ENCODE assay signal across 1 cellular context in the genomic region with DNA sequence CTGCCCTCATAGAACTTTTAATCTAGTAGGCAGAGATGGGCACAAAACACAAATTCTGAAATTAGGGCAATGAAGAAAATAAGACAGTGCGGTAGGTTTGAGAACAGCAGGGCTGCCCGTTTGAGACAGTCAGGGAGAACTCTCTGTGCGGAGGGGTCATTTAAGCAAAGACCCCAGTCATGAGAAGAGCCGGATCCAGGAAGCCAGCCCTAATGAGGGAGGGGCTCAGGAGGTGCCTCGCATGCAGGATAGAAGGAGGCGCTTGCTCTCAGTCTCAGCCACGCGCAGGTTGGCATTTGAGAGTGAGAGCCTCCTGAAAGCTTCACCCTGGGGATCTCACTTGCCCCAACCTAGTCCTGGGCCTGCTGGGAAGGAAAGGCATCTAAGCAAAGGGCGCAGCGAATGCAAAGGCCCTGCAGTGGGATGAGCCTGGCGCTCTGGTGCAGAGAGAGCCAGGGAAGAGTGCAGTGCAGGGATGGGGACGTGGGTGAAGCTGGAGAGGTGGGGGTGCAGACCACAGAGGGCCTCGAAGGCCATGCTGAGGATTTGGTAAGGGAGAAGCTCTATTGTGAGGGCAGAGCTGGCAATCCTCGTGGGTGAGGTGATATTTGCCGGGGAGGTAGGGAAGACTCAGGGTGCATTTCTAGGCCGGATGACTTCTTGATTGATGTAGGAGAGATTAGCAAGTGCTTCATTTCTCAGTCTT.
TF ChIP-seq lines count a peak whose summit lies in the region.

No MANE protein-coding gene starts in this region.

TF ChIP-seq in HepG2, 621 proteins besides CTCF, POLR2A, EP300 and RAD21 (continued from another document and continues in another):
- TF ChIP-seq, protein P1, sequence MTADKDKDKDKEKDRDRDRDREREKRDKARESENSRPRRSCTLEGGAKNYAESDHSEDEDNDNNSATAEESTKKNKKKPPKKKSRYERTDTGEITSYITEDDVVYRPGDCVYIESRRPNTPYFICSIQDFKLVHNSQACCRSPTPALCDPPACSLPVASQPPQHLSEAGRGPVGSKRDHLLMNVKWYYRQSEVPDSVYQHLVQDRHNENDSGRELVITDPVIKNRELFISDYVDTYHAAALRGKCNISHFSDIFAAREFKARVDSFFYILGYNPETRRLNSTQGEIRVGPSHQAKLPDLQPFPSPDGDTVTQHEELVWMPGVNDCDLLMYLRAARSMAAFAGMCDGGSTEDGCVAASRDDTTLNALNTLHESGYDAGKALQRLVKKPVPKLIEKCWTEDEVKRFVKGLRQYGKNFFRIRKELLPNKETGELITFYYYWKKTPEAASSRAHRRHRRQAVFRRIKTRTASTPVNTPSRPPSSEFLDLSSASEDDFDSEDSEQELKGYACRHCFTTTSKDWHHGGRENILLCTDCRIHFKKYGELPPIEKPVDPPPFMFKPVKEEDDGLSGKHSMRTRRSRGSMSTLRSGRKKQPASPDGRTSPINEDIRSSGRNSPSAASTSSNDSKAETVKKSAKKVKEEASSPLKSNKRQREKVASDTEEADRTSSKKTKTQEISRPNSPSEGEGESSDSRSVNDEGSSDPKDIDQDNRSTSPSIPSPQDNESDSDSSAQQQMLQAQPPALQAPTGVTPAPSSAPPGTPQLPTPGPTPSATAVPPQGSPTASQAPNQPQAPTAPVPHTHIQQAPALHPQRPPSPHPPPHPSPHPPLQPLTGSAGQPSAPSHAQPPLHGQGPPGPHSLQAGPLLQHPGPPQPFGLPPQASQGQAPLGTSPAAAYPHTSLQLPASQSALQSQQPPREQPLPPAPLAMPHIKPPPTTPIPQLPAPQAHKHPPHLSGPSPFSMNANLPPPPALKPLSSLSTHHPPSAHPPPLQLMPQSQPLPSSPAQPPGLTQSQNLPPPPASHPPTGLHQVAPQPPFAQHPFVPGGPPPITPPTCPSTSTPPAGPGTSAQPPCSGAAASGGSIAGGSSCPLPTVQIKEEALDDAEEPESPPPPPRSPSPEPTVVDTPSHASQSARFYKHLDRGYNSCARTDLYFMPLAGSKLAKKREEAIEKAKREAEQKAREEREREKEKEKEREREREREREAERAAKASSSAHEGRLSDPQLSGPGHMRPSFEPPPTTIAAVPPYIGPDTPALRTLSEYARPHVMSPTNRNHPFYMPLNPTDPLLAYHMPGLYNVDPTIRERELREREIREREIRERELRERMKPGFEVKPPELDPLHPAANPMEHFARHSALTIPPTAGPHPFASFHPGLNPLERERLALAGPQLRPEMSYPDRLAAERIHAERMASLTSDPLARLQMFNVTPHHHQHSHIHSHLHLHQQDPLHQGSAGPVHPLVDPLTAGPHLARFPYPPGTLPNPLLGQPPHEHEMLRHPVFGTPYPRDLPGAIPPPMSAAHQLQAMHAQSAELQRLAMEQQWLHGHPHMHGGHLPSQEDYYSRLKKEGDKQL (CRISPR knock-in tag; IDR thresholded peaks at IDR 0.05; ENCODE audit: low read depth): no peak
- TF ChIP-seq, protein P2, sequence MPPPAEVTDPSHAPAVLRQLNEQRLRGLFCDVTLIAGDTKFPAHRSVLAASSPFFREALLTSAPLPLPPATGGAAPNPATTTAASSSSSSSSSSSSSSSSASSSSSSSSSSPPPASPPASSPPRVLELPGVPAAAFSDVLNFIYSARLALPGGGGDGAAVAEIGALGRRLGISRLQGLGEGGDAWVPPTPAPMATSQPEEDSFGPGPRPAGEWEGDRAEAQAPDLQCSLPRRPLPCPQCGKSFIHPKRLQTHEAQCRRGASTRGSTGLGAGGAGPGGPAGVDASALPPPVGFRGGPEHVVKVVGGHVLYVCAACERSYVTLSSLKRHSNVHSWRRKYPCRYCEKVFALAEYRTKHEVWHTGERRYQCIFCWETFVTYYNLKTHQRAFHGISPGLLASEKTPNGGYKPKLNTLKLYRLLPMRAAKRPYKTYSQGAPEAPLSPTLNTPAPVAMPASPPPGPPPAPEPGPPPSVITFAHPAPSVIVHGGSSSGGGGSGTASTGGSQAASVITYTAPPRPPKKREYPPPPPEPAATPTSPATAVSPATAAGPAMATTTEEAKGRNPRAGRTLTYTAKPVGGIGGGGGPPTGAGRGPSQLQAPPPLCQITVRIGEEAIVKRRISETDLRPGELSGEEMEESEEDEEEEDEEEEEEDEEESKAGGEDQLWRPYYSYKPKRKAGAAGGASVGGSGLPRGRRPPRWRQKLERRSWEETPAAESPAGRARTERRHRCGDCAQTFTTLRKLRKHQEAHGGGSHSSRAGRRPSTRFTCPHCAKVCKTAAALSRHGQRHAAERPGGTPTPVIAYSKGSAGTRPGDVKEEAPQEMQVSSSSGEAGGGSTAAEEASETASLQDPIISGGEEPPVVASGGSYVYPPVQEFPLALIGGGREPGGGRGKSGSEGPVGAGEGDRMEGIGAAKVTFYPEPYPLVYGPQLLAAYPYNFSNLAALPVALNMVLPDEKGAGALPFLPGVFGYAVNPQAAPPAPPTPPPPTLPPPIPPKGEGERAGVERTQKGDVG (CRISPR knock-in tag; IDR thresholded peaks at IDR 0.05; ENCODE audit: borderline replicate concordance): peak; percentile 11; the same call in 1 of the 2 replicates
- TF ChIP-seq, protein P3, sequence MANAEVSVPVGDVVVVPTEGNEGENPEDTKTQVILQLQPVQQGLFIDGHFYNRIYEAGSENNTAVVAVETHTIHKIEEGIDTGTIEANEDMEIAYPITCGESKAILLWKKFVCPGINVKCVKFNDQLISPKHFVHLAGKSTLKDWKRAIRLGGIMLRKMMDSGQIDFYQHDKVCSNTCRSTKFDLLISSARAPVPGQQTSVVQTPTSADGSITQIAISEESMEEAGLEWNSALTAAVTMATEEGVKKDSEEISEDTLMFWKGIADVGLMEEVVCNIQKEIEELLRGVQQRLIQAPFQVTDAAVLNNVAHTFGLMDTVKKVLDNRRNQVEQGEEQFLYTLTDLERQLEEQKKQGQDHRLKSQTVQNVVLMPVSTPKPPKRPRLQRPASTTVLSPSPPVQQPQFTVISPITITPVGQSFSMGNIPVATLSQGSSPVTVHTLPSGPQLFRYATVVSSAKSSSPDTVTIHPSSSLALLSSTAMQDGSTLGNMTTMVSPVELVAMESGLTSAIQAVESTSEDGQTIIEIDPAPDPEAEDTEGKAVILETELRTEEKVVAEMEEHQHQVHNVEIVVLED (CRISPR knock-in tag; IDR thresholded peaks at IDR 0.05; ENCODE audit: borderline replicate concordance): no peak
- TF ChIP-seq, protein P4, sequence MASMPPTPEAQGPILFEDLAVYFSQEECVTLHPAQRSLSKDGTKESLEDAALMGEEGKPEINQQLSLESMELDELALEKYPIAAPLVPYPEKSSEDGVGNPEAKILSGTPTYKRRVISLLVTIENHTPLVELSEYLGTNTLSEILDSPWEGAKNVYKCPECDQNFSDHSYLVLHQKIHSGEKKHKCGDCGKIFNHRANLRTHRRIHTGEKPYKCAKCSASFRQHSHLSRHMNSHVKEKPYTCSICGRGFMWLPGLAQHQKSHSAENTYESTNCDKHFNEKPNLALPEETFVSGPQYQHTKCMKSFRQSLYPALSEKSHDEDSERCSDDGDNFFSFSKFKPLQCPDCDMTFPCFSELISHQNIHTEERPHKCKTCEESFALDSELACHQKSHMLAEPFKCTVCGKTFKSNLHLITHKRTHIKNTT (CRISPR knock-in tag; IDR thresholded peaks at IDR 0.05): 0 out of 2 replicates have a peak, but pooled peaks have one; percentile 44
- peak; percentile 49 for TF ChIP-seq ZBTB38 (CRISPR knock-in tag; IDR thresholded peaks at IDR 0.05)
- no peak for TF ChIP-seq ZNF3 (CRISPR knock-in tag; IDR thresholded peaks at IDR 0.05)
- TF ChIP-seq SYNCRIP (IDR thresholded peaks at IDR 0.05; ENCODE audit: insufficient read depth, low read depth, low read length): no peak
- no peak for TF ChIP-seq ZNF674 (CRISPR knock-in tag; IDR thresholded peaks at IDR 0.05; ENCODE audit: low read depth)
- TF ChIP-seq, protein P5, sequence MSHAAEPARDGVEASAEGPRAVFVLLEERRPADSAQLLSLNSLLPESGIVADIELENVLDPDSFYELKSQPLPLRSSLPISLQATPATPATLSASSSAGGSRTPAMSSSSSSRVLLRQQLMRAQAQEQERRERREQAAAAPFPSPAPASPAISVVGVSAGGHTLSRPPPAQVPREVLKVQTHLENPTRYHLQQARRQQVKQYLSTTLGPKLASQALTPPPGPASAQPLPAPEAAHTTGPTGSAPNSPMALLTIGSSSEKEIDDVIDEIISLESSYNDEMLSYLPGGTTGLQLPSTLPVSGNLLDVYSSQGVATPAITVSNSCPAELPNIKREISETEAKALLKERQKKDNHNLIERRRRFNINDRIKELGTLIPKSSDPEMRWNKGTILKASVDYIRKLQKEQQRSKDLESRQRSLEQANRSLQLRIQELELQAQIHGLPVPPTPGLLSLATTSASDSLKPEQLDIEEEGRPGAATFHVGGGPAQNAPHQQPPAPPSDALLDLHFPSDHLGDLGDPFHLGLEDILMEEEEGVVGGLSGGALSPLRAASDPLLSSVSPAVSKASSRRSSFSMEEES (CRISPR knock-in tag; IDR thresholded peaks at IDR 0.05): 0 out of 2 replicates have a peak, but pooled peaks have one; percentile 10
- TF ChIP-seq ZFY (CRISPR knock-in tag; IDR thresholded peaks at IDR 0.05): no peak
- TF ChIP-seq, protein P6, sequence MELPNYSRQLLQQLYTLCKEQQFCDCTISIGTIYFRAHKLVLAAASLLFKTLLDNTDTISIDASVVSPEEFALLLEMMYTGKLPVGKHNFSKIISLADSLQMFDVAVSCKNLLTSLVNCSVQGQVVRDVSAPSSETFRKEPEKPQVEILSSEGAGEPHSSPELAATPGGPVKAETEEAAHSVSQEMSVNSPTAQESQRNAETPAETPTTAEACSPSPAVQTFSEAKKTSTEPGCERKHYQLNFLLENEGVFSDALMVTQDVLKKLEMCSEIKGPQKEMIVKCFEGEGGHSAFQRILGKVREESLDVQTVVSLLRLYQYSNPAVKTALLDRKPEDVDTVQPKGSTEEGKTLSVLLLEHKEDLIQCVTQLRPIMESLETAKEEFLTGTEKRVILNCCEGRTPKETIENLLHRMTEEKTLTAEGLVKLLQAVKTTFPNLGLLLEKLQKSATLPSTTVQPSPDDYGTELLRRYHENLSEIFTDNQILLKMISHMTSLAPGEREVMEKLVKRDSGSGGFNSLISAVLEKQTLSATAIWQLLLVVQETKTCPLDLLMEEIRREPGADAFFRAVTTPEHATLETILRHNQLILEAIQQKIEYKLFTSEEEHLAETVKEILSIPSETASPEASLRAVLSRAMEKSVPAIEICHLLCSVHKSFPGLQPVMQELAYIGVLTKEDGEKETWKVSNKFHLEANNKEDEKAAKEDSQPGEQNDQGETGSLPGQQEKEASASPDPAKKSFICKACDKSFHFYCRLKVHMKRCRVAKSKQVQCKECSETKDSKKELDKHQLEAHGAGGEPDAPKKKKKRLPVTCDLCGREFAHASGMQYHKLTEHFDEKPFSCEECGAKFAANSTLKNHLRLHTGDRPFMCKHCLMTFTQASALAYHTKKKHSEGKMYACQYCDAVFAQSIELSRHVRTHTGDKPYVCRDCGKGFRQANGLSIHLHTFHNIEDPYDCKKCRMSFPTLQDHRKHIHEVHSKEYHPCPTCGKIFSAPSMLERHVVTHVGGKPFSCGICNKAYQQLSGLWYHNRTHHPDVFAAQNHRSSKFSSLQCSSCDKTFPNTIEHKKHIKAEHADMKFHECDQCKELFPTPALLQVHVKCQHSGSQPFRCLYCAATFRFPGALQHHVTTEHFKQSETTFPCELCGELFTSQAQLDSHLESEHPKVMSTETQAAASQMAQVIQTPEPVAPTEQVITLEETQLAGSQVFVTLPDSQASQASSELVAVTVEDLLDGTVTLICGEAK (IDR thresholded peaks at IDR 0.05): no peak
- TF ChIP-seq, protein P6 (CRISPR knock-in tag; IDR thresholded peaks at IDR 0.05): 0 out of 2 replicates have a peak, but pooled peaks have one; percentile 17
- no peak for TF ChIP-seq ZNF883 (CRISPR knock-in tag; IDR thresholded peaks at IDR 0.05; ENCODE audit: not compliant biosample characterization)
- no peak for TF ChIP-seq ZFP82 (CRISPR knock-in tag; IDR thresholded peaks at IDR 0.05; ENCODE audit: borderline replicate concordance)
- no peak for TF ChIP-seq LCORL (IDR thresholded peaks at IDR 0.05)
- TF ChIP-seq LCORL (CRISPR knock-in tag; IDR thresholded peaks at IDR 0.05): no peak
- TF ChIP-seq AKAP8 (CRISPR knock-in tag; IDR thresholded peaks at IDR 0.05): peak; percentile 64; the same call in 1 of the 2 replicates
- TF ChIP-seq ZNF75D (CRISPR knock-in tag; IDR thresholded peaks at IDR 0.05; ENCODE audit: borderline replicate concordance): no peak
- TF ChIP-seq ZNF282 (IDR thresholded peaks at IDR 0.05; ENCODE audit: partially characterized antibody): no peak
- TF ChIP-seq SIX1 (CRISPR knock-in tag; IDR thresholded peaks at IDR 0.05; ENCODE audit: borderline replicate concordance): no peak
- TF ChIP-seq HNRNPK (IDR thresholded peaks at IDR 0.05; ENCODE audit: low read depth, low read length, poor library complexity, severe bottlenecking): no peak
- no peak for TF ChIP-seq KLF15 (CRISPR knock-in tag; IDR thresholded peaks at IDR 0.05; ENCODE audit: borderline replicate concordance)
